In genomic region chr2:2932189-2932588, GRCh38 we compare ENCODE assay signal across 21 cellular contexts.
"Had no signal": no experiment of that assay in that cellular context is flagged by ENCODE, and none has a peak within 500 bp of the region (broad histone marks: within the 10 kb centered on the region; RNA-seq: fewer than 3 reads in every experiment).

No MANE protein-coding gene starts in this region.

- DNase-seq: KBM-7, MG63, NCI-H1092, NCI-H1105 treated with DMSO at 0.1 percent for 48 hours, NCI-H1417 treated with DMSO at 0.1 percent for 48 hours, NCI-H146, NCI-H1694 treated with DMSO at 0.1 percent for 48 hours, NCI-H1930, NCI-H2081, NCI-H2107, NCI-H226, NCI-H446, NCI-H510A, NCI-H524 treated with DMSO at 0.1 percent for 48 hours, NCI-H69, NCI-H774, PC-3, SHP77, SK-N-SH had no signal

- H3K9me3 ChIP-seq: MG63 had no signal

- H3K9ac ChIP-seq: SK-N-SH had no signal

- H3K9me2 ChIP-seq: SK-N-SH had no signal

- H3K27me3 ChIP-seq: MG63 had no signal

- H3K36me3 ChIP-seq: MG63 had no signal

- ATAC-seq: Panc1, PC-3 had no signal

- H3K4me2 ChIP-seq: SK-N-SH had no signal

- H3K27ac ChIP-seq: RWPE1 had no signal

- H3K4me3 ChIP-seq: MG63 had no signal
